19 cellular contexts compared by ENCODE assay signal in genomic region chr3:58154752-58155449, GRCh38. TPM values are rescaled to one million over a fixed set of nuclear protein-coding genes. Genes with fewer than 3 reads are reported as not detected.
"Had no signal": no experiment of that assay in that cellular context is flagged by ENCODE, and none has a peak within 500 bp of the region (broad histone marks: within the 10 kb centered on the region; RNA-seq: fewer than 3 reads in every experiment).

No MANE protein-coding gene starts in this region.

- H3K4me1 Mint-ChIP-seq: activated B cell treated with CpG ODN at 0.5 μM for 24 hours; activated CD4-positive, alpha-beta T cell treated with anti-CD3 and anti-CD28 coated beads, Interleukin-2, amount 10 ng/mL, durations not matched to agents 7 days and 5 days; activated naive CD8-positive, alpha-beta T cell treated with anti-CD3 and anti-CD28 coated beads for 36 hours; memory B cell; naive thymus-derived CD8-positive, alpha-beta T cell had no signal

- H3K4me3 Mint-ChIP-seq: activated B cell treated with CpG ODN at 0.5 μM for 24 hours; activated CD4-positive, alpha-beta T cell treated with anti-CD3 and anti-CD28 coated beads, Interleukin-2, amount 10 ng/mL, durations not matched to agents 7 days and 5 days; activated naive CD8-positive, alpha-beta T cell treated with anti-CD3 and anti-CD28 coated beads for 36 hours; activated T-cell treated with anti-CD3 and anti-CD28 coated beads, Interleukin-2, amount 50 U/mL, for 72 hours; central memory CD8-positive, alpha-beta T cell; memory B cell; naive thymus-derived CD8-positive, alpha-beta T cell had no signal

- H3K27ac Mint-ChIP-seq: activated B cell treated with CpG ODN at 0.5 μM for 24 hours; activated CD4-positive, alpha-beta T cell treated with anti-CD3 and anti-CD28 coated beads, Interleukin-2, amount 10 ng/mL, durations not matched to agents 7 days and 5 days; activated naive CD8-positive, alpha-beta T cell treated with anti-CD3 and anti-CD28 coated beads for 36 hours; activated T-cell treated with anti-CD3 and anti-CD28 coated beads, Interleukin-2, amount 50 U/mL, for 72 hours; effector memory CD8-positive, alpha-beta T cell; memory B cell had no signal

- H3K9me3 Mint-ChIP-seq: activated B cell treated with CpG ODN at 0.5 μM for 24 hours; activated CD4-positive, alpha-beta T cell treated with anti-CD3 and anti-CD28 coated beads, Interleukin-2, amount 10 ng/mL, durations not matched to agents 7 days and 5 days; activated naive CD8-positive, alpha-beta T cell treated with anti-CD3 and anti-CD28 coated beads for 36 hours; activated T-cell treated with anti-CD3 and anti-CD28 coated beads, Interleukin-2, amount 50 U/mL, for 72 hours; central memory CD8-positive, alpha-beta T cell; effector memory CD8-positive, alpha-beta T cell; memory B cell; naive thymus-derived CD8-positive, alpha-beta T cell had no signal

- ATAC-seq: activated T-cell treated with anti-CD3 and anti-CD28 coated beads, Interleukin-2, amount 50 U/mL, for 72 hours; effector memory CD8-positive, alpha-beta T cell; heart left ventricle; left lung; naive thymus-derived CD8-positive, alpha-beta T cell had no signal

- H3K27me3 Mint-ChIP-seq: activated B cell treated with CpG ODN at 0.5 μM for 24 hours; activated CD4-positive, alpha-beta T cell treated with anti-CD3 and anti-CD28 coated beads, Interleukin-2, amount 10 ng/mL, durations not matched to agents 7 days and 5 days; activated naive CD8-positive, alpha-beta T cell treated with anti-CD3 and anti-CD28 coated beads for 36 hours; central memory CD8-positive, alpha-beta T cell; effector memory CD8-positive, alpha-beta T cell; memory B cell; naive thymus-derived CD8-positive, alpha-beta T cell had no signal

- DNase-seq: activated B cell treated with CpG ODN at 0.5 μM for 24 hours; activated CD4-positive, alpha-beta T cell treated with anti-CD3 and anti-CD28 coated beads, Interleukin-2, amount 10 ng/mL, durations not matched to agents 7 days and 5 days; activated CD8-positive, alpha-beta memory T cell treated with anti-CD3 and anti-CD28 coated beads, Interleukin-2, amount 50 U/mL, for 48 hours; activated naive CD8-positive, alpha-beta T cell treated with anti-CD3 and anti-CD28 coated beads for 36 hours; activated T-cell treated with anti-CD3 and anti-CD28 coated beads, Interleukin-2, amount 50 U/mL, for 72 hours; brain microvascular endothelial cell; dermis blood vessel endothelial cell; effector memory CD8-positive, alpha-beta T cell; foreskin melanocyte; heart left ventricle; left lung; naive thymus-derived CD8-positive, alpha-beta T cell; small intestine; stimulated activated CD4-positive, alpha-beta T cell treated with anti-CD3 and anti-CD28 coated beads, Interleukin-4, amount 100 ng/mL, for 24 hours; stimulated activated naive CD4-positive, alpha-beta T cell; T-helper 2 cell; transverse colon had no signal

RNA-seq across cellular contexts. Expression of gene DNASE1L3, which starts 55.9 kb away (rescaled TPM):
- total RNA-seq: activated CD4-positive, alpha-beta T cell treated with anti-CD3 and anti-CD28 coated beads, Interleukin-2, amount 10 ng/mL, durations not matched to agents 7 days and 5 days; activated naive CD8-positive, alpha-beta T cell treated with anti-CD3 and anti-CD28 coated beads for 36 hours; activated T-cell treated with anti-CD3 and anti-CD28 coated beads, Interleukin-2, amount 50 U/mL, for 72 hours had no signal
